In the genomic region with DNA sequence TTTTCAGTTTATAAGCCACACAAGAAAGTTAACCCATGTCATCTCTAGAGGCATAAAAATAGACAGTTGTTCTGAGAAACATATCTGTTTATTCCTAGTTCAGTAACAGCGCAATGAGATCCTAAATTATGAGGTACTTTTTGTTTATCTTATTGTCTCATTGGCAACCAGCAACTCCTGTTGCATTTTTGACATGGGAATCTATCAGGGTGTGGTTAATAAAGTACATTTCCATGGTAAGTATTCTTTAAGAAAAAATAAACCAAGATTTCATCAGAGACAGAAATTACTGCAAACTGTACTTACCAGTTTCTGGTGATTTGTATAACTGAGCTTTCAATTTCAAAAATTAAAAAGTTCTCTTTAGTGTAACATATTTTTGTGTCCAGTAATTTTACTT, we compare ENCODE assay signal across 11 cellular contexts. TPM values are rescaled to one million over a fixed set of nuclear protein-coding genes. Genes with fewer than 3 reads are reported as not detected.
A peak's percentile ranks its signal among the peaks of the same experiment; 100 is the strongest.
DNase-seq lines count a peak whose midpoint lies in the region; ATAC-seq and TF ChIP-seq lines count a peak whose summit lies in the region.
"Had no signal": no experiment of that assay in that cellular context is flagged by ENCODE, and none has a peak within 500 bp of the region (broad histone marks: within the 10 kb centered on the region; RNA-seq: fewer than 3 reads in every experiment).

No MANE protein-coding gene starts in this region.

- H3K9me3 Mint-ChIP-seq in osteocyte (ENCODE audit: unreplicated experiment): no peaks in the 10 kb centered on the region
- H3K9me3 Mint-ChIP-seq in activated CD4-positive, alpha-beta T cell treated with anti-CD3 and anti-CD28 coated beads, Interleukin-2, amount 10 ng/mL, durations not matched to agents 24 days and 14 days: no peaks in the 10 kb centered on the region
- H3K9me3 Mint-ChIP-seq: stimulated activated naive CD8-positive, alpha-beta T cell treated with anti-CD3 and anti-CD28 coated beads, Interleukin-15, amount 100 ng/mL, for 72 hours had no signal

- H3K27ac ChIP-seq in KOPT-K1 (ENCODE audit: low read depth, low read length, poor library complexity, severe bottlenecking) (peak overlapping the region; percentile 56), coronary artery (peak overlapping the region; percentile 67)

- TF ChIP-seq CTCF in BJ (IDR thresholded peaks at IDR 0.05; ENCODE audit: insufficient read depth, low read depth, low read length) (no peak), coronary artery (IDR thresholded peaks at IDR 0.05) (no peak), osteocyte (IDR thresholded peaks at IDR 0.05) (no peak)

- intact Hi-C loops in head of caudate nucleus (cut with DNase I): no loop called here
- intact Hi-C loops in activated CD4-positive, alpha-beta T cell treated with anti-CD3 and anti-CD28 coated beads, Interleukin-2, amount 10 ng/mL, durations not matched to agents 24 days and 14 days (cut with micrococcal nuclease): loop anchor here (10.0 kb wide), 1 partner anchor 415 kb away; the partner anchor contains the start of gene IFIT5

- H3K4me1 Mint-ChIP-seq in osteocyte (ENCODE audit: unreplicated experiment): peaks cover 30% of the 10 kb centered on the region
- peaks cover 69% of the 10 kb centered on the region for H3K4me1 Mint-ChIP-seq in activated CD4-positive, alpha-beta T cell treated with anti-CD3 and anti-CD28 coated beads, Interleukin-2, amount 10 ng/mL, durations not matched to agents 24 days and 14 days

- H3K4me3 Mint-ChIP-seq in osteocyte (ENCODE audit: unreplicated experiment): no peak overlapping the region
- no peak overlapping the region for H3K4me3 Mint-ChIP-seq in activated CD4-positive, alpha-beta T cell treated with anti-CD3 and anti-CD28 coated beads, Interleukin-2, amount 10 ng/mL, durations not matched to agents 24 days and 14 days

- H3K36me3 ChIP-seq in BJ (ENCODE audit: control insufficient read depth, insufficient read depth, low read length): peaks cover 2% of the 10 kb centered on the region; the same call in 1 of the 2 replicates
- H3K36me3 ChIP-seq in KOPT-K1 (ENCODE audit: insufficient read depth, low read length): peaks cover 14% of the 10 kb centered on the region

- peak overlapping the region; percentile 60 for H3K27ac Mint-ChIP-seq in osteocyte (ENCODE audit: unreplicated experiment)
- H3K27ac Mint-ChIP-seq in activated CD4-positive, alpha-beta T cell treated with anti-CD3 and anti-CD28 coated beads, Interleukin-2, amount 10 ng/mL, durations not matched to agents 24 days and 14 days: no peak overlapping the region
- H3K27ac Mint-ChIP-seq: stimulated activated naive CD8-positive, alpha-beta T cell treated with anti-CD3 and anti-CD28 coated beads, Interleukin-15, amount 100 ng/mL, for 72 hours had no signal

- POLR2A ChIA-PET in BJ (lab: Charles Lee): no interaction called here

- H3K9me3 ChIP-seq in KOPT-K1 (ENCODE audit: insufficient read depth, low read length, poor library complexity, severe bottlenecking): no peaks in the 10 kb centered on the region

- CTCF ChIA-PET in BJ (lab: Yijun Ruan, JAX): interaction anchor here (1.8 kb wide), 1 partner anchor 12 kb away, joined by 5 read pairs; no protein-coding TSS in a partner anchor

- H3K36me3 Mint-ChIP-seq in osteocyte (ENCODE audit: unreplicated experiment): peaks cover 3% of the 10 kb centered on the region
- H3K36me3 Mint-ChIP-seq in activated CD4-positive, alpha-beta T cell treated with anti-CD3 and anti-CD28 coated beads, Interleukin-2, amount 10 ng/mL, durations not matched to agents 24 days and 14 days (ENCODE audit: low read depth): peaks cover 29% of the 10 kb centered on the region

- no peak for ATAC-seq in HG02763 (IDR thresholded peaks at IDR 0.05; ENCODE audit: unreplicated experiment)
- ATAC-seq: stimulated activated naive CD8-positive, alpha-beta T cell treated with anti-CD3 and anti-CD28 coated beads, Interleukin-15, amount 100 ng/mL, for 72 hours had no signal

- no peaks in the 10 kb centered on the region for H3K27me3 ChIP-seq in BJ (ENCODE audit: control insufficient read depth, insufficient read depth, low read length)

- H3K4me3 ChIP-seq in BJ (ENCODE audit: low read depth, low read length) (no peak overlapping the region), coronary artery (peak overlapping the region; percentile 48)

- H3K27me3 Mint-ChIP-seq in osteocyte (ENCODE audit: unreplicated experiment): no peaks in the 10 kb centered on the region
- no peaks in the 10 kb centered on the region for H3K27me3 Mint-ChIP-seq in activated CD4-positive, alpha-beta T cell treated with anti-CD3 and anti-CD28 coated beads, Interleukin-2, amount 10 ng/mL, durations not matched to agents 24 days and 14 days
- H3K27me3 Mint-ChIP-seq: stimulated activated naive CD8-positive, alpha-beta T cell treated with anti-CD3 and anti-CD28 coated beads, Interleukin-15, amount 100 ng/mL, for 72 hours had no signal

- DNase-seq in BJ (ENCODE audit: low read depth): peak; percentile 24
- DNase-seq in coronary artery (ENCODE audit: low spot score): no peak
- no peak for DNase-seq in osteocyte (ENCODE audit: extremely low spot score, unreplicated experiment)
- DNase-seq in head of caudate nucleus: no peak
- DNase-seq in NCI-H2196 (lab: John Stamatoyannopoulos, UW; ENCODE audit: unreplicated experiment): no peak
- DNase-seq in activated CD4-positive, alpha-beta T cell treated with anti-CD3 and anti-CD28 coated beads, Interleukin-2, amount 10 ng/mL, durations not matched to agents 24 days and 14 days: no peak
- DNase-seq: KBM-7; NCI-H446 treated with DMSO at 0.1 percent for 48 hours; stimulated activated naive CD8-positive, alpha-beta T cell treated with anti-CD3 and anti-CD28 coated beads, Interleukin-15, amount 100 ng/mL, for 72 hours had no signal

RNA-seq across cellular contexts. Expression of gene FAS, which starts 9.0 kb away (rescaled TPM):
- 52.3 and 83.2 TPM in 2 replicates for polyA plus RNA-seq in BJ (2011; rRNA removed)
- polyA minus RNA-seq in BJ (2011; rRNA and poly(A)+ RNA removed): 20.6 and 25.7 TPM in 2 replicates
- 6.9 and 8.8 TPM in 2 replicates for total RNA-seq in osteocyte
- 29.9 and 31.1 TPM in 2 replicates for total RNA-seq in activated CD4-positive, alpha-beta T cell treated with anti-CD3 and anti-CD28 coated beads, Interleukin-2, amount 10 ng/mL, durations not matched to agents 24 days and 14 days

RNA-seq across cellular contexts. Expression of gene ACTA2, which starts 47.1 kb away (rescaled TPM):
- 1,067 and 1,821 TPM in 2 replicates for polyA plus RNA-seq in BJ (2011; rRNA removed)
- polyA minus RNA-seq in BJ (2011; rRNA and poly(A)+ RNA removed): 1,091 and 1,267 TPM in 2 replicates
- total RNA-seq in osteocyte: 315 and 329 TPM in 2 replicates
- total RNA-seq in activated CD4-positive, alpha-beta T cell treated with anti-CD3 and anti-CD28 coated beads, Interleukin-2, amount 10 ng/mL, durations not matched to agents 24 days and 14 days: 8.8 and 8.9 TPM in 2 replicates

Comparison
In these comparisons a context has a peak if more than half of its experiments do, and no peak if none do; other contexts are left out.
1. RNA of gene ACTA2, which starts 47.1 kb away (total RNA-seq): 315 to 329 TPM in osteocyte; 8.8 to 8.9 TPM in activated CD4-positive, alpha-beta T cell treated with anti-CD3 and anti-CD28 coated beads, Interleukin-2, amount 10 ng/mL, durations not matched to agents 24 days and 14 days; every median in the first group is over 10 times any median in the second.